8 cellular contexts compared by ENCODE assay signal in genomic region chr15:99566157-99566900, GRCh38. TPM values are rescaled to one million over a fixed set of nuclear protein-coding genes. Genes with fewer than 3 reads are reported as not detected.
DNase-seq lines count a peak whose midpoint lies in the region; ATAC-seq, FAIRE-seq and TF ChIP-seq lines count a peak whose summit lies in the region.

No MANE protein-coding gene starts in this region.

- peaks cover 21% of the 10 kb centered on the region for H3K4me1 Mint-ChIP-seq in astrocyte (ENCODE audit: low read depth, unreplicated experiment)

- WGBS in iPS DF 6.9 (ENCODE audit: insufficient coverage, insufficient read length) = no CpG with 5 or more reads among the region's 69 CpGs

- no peak overlapping the region for H2AFZ ChIP-seq in astrocyte (ENCODE audit: low read depth, low read length)

- ATAC-seq in GM21423 (IDR thresholded peaks at IDR 0.05; ENCODE audit: unreplicated experiment) = no peak

- no peaks in the 10 kb centered on the region for H3K36me3 ChIP-seq in astrocyte (ENCODE audit: insufficient read depth, low read length)
- H3K36me3 ChIP-seq in iPS DF 6.9 (ENCODE audit: control insufficient read depth, insufficient read depth, low read length) = no peaks in the 10 kb centered on the region

- H4K20me1 ChIP-seq in astrocyte (ENCODE audit: insufficient read depth, low read length) = peaks cover 26% of the 10 kb centered on the region

- H3K9ac ChIP-seq in astrocyte (ENCODE audit: low read length) = peak overlapping the region; percentile 92

- no peak for TF ChIP-seq CTCF in astrocyte (IDR thresholded peaks at IDR 0.05; ENCODE audit: insufficient read depth, low read depth, low read length)

- no peaks in the 10 kb centered on the region for H3K27me3 Mint-ChIP-seq in astrocyte (ENCODE audit: low read depth, unreplicated experiment)

- peak overlapping the region; percentile 38 for H3K27ac Mint-ChIP-seq in astrocyte (ENCODE audit: unreplicated experiment)

- H3K27me3 ChIP-seq in astrocyte (ENCODE audit: insufficient read depth, low read length) (no peaks in the 10 kb centered on the region), iPS DF 6.9 (ENCODE audit: control insufficient read depth, insufficient read depth, low read length) (no peaks in the 10 kb centered on the region)

- peak overlapping the region; percentile 95 for H3K4me2 ChIP-seq in astrocyte (ENCODE audit: low read length)

- peaks cover 50% of the 10 kb centered on the region for H3K79me2 ChIP-seq in astrocyte (ENCODE audit: insufficient read depth, low read length)

- H3K4me3 ChIP-seq in astrocyte (ENCODE audit: insufficient read depth, low read depth, low read length) (peak overlapping the region; percentile 95), iPS DF 6.9 (ENCODE audit: low read length) (peak overlapping the region; percentile 83), skeletal muscle cell (ENCODE audit: low read depth, low read length) (peak overlapping the region; percentile 91)

- FAIRE-seq in astrocyte (lab: Jason Lieb, UNC) = no peak

- H3K36me3 Mint-ChIP-seq in astrocyte (ENCODE audit: low read depth, unreplicated experiment) = no peaks in the 10 kb centered on the region

- peak overlapping the region; percentile 95 for H3K4me3 Mint-ChIP-seq in astrocyte (ENCODE audit: unreplicated experiment)

- H3K9me3 Mint-ChIP-seq in astrocyte (ENCODE audit: unreplicated experiment) = no peaks in the 10 kb centered on the region

- peak; percentile 75 for DNase-seq in NK-92 treated with Interleukin-12 subunit alpha and Interleukin-12 subunit beta, amount 100 ng/mL, for 24 hours (lab: John Stamatoyannopoulos, UW)
- DNase-seq in NK-92 (lab: John Stamatoyannopoulos, UW; ENCODE audit: unreplicated experiment) (no peak), NOMO-1 treated with DMSO at 0.1 percent for 48 hours (lab: John Stamatoyannopoulos, UW; ENCODE audit: unreplicated experiment) (peak; percentile 24), astrocyte (ENCODE audit: low read depth) (no peak), iPS DF 6.9 (ENCODE audit: low read depth, low spot score) (no peak), skeletal muscle cell (ENCODE audit: low read depth) (no peak), NCI-H187 treated with DMSO at 0.1 percent for 48 hours (lab: John Stamatoyannopoulos, UW) (no peak)

- H3K4me1 ChIP-seq in astrocyte (ENCODE audit: insufficient read depth, low read length) = peaks cover 16% of the 10 kb centered on the region
- H3K4me1 ChIP-seq in iPS DF 6.9 (ENCODE audit: control insufficient read depth, insufficient read depth, low read length) = peaks cover 5% of the 10 kb centered on the region; the same call in 1 of the 2 replicates

- H3K9me3 ChIP-seq in astrocyte (ENCODE audit: insufficient read depth, low read depth, low read length) = no peaks in the 10 kb centered on the region
- no peaks in the 10 kb centered on the region for H3K9me3 ChIP-seq in iPS DF 6.9 (ENCODE audit: control insufficient read depth, insufficient read depth, low read length)

- peak overlapping the region; percentile 90 for H3K27ac ChIP-seq in astrocyte (ENCODE audit: low read depth, low read length)
- no peak overlapping the region for H3K27ac ChIP-seq in iPS DF 6.9 (ENCODE audit: low read length)

RNA-seq across cellular contexts. Expression of gene MEF2A, which starts 0.5 kb away (rescaled TPM):
- 46.3 and 48.8 TPM in 2 replicates for total RNA-seq in astrocyte

Comparison
In these comparisons a context has a peak if more than half of its experiments do, and no peak if none do; other contexts are left out.
1. DNase-seq: peak in NK-92 treated with Interleukin-12 subunit alpha and Interleukin-12 subunit beta, amount 100 ng/mL, for 24 hours (single experiment) and NOMO-1 treated with DMSO at 0.1 percent for 48 hours (single experiment); none in NK-92 (single experiment), astrocyte (single experiment), iPS DF 6.9 (single experiment), skeletal muscle cell (single experiment) and NCI-H187 treated with DMSO at 0.1 percent for 48 hours (single experiment).
2. Peak in every context shown above with its lines, with median percentiles within 50 percentile points of each other: H3K4me3 ChIP-seq.